9 cellular contexts compared by ENCODE assay signal in the genomic region with DNA sequence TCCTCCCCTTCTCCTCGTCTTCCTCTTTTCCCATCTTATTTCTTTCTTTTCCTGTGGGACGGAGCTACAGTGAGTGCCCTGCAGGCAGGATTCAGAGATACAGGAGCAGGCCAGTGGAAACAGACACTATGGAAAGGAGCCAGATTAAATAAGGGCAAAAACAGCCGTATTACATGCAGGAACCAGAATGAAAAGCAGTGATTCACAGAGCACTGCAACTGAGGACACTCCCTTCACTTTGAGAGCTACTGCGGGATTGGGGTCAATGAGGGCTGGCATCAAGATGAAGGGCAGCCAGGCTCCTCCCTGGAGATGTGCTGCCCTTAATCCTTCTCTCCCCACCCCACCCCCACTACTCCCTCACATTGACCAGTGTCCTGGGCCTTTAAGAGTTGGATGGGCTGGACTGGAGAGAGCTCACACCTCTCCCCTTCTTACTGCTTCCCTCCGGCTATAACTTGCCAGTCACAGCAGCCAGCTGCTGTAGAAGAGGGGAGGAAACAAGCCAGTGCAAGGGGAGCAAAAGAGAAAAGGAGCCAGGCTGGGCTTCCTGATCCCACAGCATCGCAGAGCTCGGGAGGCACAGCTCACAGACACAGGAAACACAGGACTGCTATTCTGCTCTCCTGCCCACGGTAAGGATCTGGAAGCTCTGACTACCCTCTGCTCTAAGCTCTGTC. TPM values are rescaled to one million over a fixed set of nuclear protein-coding genes. Genes with fewer than 3 reads are reported as not detected.
A peak's percentile ranks its signal among the peaks of the same experiment; 100 is the strongest.
DNase-seq lines count a peak whose midpoint lies in the region; ATAC-seq and TF ChIP-seq lines count a peak whose summit lies in the region.
"Had no signal": no experiment of that assay in that cellular context is flagged by ENCODE, and none has a peak within 500 bp of the region (broad histone marks: within the 10 kb centered on the region; RNA-seq: fewer than 3 reads in every experiment).

A gene (plus strand): TSS at position 464 of the 680 bp plus-strand sequence. CDS start 7,841 bp downstream, outside the sequence.

- no peak within 1 kb of the TSS for H3K9ac ChIP-seq in Karpas-422 (ENCODE audit: low read length)
- H3K9ac ChIP-seq in MM.1S (ENCODE audit: low read length) = no peak within 1 kb of the TSS

- H2AFZ ChIP-seq in Karpas-422 (ENCODE audit: low read length) (no peak within 1 kb of the TSS), MM.1S (ENCODE audit: low read length) (no peak within 1 kb of the TSS)

- H3K4me3 ChIP-seq in Karpas-422 (ENCODE audit: low read length) = no peak within 1 kb of the TSS
- H3K4me3 ChIP-seq in breast epithelium = peak within 1 kb of the TSS; percentile 0 to 53 (median 8)
- H3K4me3 ChIP-seq in thoracic aorta = peak within 1 kb of the TSS; percentile 57
- H3K4me3 ChIP-seq in MM.1S (ENCODE audit: low read length) = no peak within 1 kb of the TSS
- H3K4me3 ChIP-seq: HAP-1 had no signal

- H3F3A ChIP-seq in MM.1S (ENCODE audit: insufficient read depth, low read length) = no peaks in the 10 kb centered on the region

- no peak for TF ChIP-seq CTCF in breast epithelium (IDR thresholded peaks at IDR 0.05)
- TF ChIP-seq CTCF in thoracic aorta (IDR thresholded peaks at IDR 0.05) = no peak
- no peak for TF ChIP-seq CTCF in MM.1S (IDR thresholded peaks at IDR 0.05; ENCODE audit: low read length)

- no peak within 1 kb of the TSS for H3K27ac ChIP-seq in Karpas-422 (ENCODE audit: low read length)
- H3K27ac ChIP-seq in breast epithelium = peak within 1 kb of the TSS in 1 of 2 donors; percentile 63
- peak within 1 kb of the TSS; percentile 29 to 49 for H3K27ac ChIP-seq in thoracic aorta
- no peak within 1 kb of the TSS for H3K27ac ChIP-seq in MM.1S (ENCODE audit: low read length)

- no peak for TF ChIP-seq POLR2A in breast epithelium (IDR thresholded peaks at IDR 0.05)

- H3K79me2 ChIP-seq in Karpas-422 (ENCODE audit: low read length) = no peaks in the 10 kb centered on the region
- H3K79me2 ChIP-seq in MM.1S (ENCODE audit: low read length) = no peaks in the 10 kb centered on the region

- H3K9me2 ChIP-seq in Karpas-422 (replicated peaks; ENCODE audit: insufficient read depth, low read length) (no peaks in the 10 kb centered on the region), MM.1S (replicated peaks; ENCODE audit: insufficient read depth, low read length) (no peaks in the 10 kb centered on the region)

- H3K4me1 ChIP-seq in Karpas-422 (ENCODE audit: low read length) (no peaks in the 10 kb centered on the region), breast epithelium (no peaks in the 10 kb centered on the region), thoracic aorta (ENCODE audit: control insufficient read depth in 1 of 2, low read depth in 2 of 2) (peaks cover 3 to 18% of the 10 kb centered on the region in 2 donors), MM.1S (ENCODE audit: low read length) (no peaks in the 10 kb centered on the region)
- H3K4me1 ChIP-seq: HAP-1 had no signal

- H3K9me3 ChIP-seq in Karpas-422 (ENCODE audit: low read length) = no peaks in the 10 kb centered on the region
- no peaks in the 10 kb centered on the region for H3K9me3 ChIP-seq in breast epithelium
- H3K9me3 ChIP-seq in thoracic aorta = no peaks in the 10 kb centered on the region
- no peaks in the 10 kb centered on the region for H3K9me3 ChIP-seq in MM.1S (replicated peaks; ENCODE audit: insufficient read depth, low read length)
- H3K9me3 ChIP-seq: HAP-1 had no signal

- intact Hi-C loops in breast epithelium (cut with DNase I; ENCODE audit: low total_unique reads) = no loop called here

- ATAC-seq in thoracic aorta (ENCODE audit: insufficient number of reproducible peaks, low FRiP score, low read depth) (peak; percentile 53), GM18907 (IDR thresholded peaks at IDR 0.05; ENCODE audit: unreplicated experiment) (no peak), HG02884 (IDR thresholded peaks at IDR 0.05; ENCODE audit: unreplicated experiment) (no peak), HG03521 (IDR thresholded peaks at IDR 0.05; ENCODE audit: unreplicated experiment) (no peak)

- no peaks in the 10 kb centered on the region for H3K36me3 ChIP-seq in Karpas-422 (ENCODE audit: insufficient read depth, low read length)
- no peaks in the 10 kb centered on the region for H3K36me3 ChIP-seq in breast epithelium
- no peaks in the 10 kb centered on the region for H3K36me3 ChIP-seq in thoracic aorta
- H3K36me3 ChIP-seq in MM.1S (replicated peaks; ENCODE audit: insufficient read depth, low read length) = no peaks in the 10 kb centered on the region
- H3K36me3 ChIP-seq: HAP-1 had no signal

- H3K27me3 ChIP-seq in Karpas-422 (ENCODE audit: low read length) = no peaks in the 10 kb centered on the region; the same call in 1 of the 2 replicates
- H3K27me3 ChIP-seq in breast epithelium = no peaks in the 10 kb centered on the region
- no peaks in the 10 kb centered on the region for H3K27me3 ChIP-seq in thoracic aorta (replicated peaks; ENCODE audit: insufficient read depth)
- H3K27me3 ChIP-seq in MM.1S (replicated peaks; ENCODE audit: insufficient read depth, low read length) = no peaks in the 10 kb centered on the region

- H3K4me2 ChIP-seq in Karpas-422 (ENCODE audit: low read depth, low read length, poor library complexity, severe bottlenecking) (no peak within 1 kb of the TSS), MM.1S (ENCODE audit: low read depth, low read length) (no peak within 1 kb of the TSS)

- H4K20me1 ChIP-seq in Karpas-422 (ENCODE audit: insufficient read depth, low read depth, low read length) (no peaks in the 10 kb centered on the region), MM.1S (ENCODE audit: insufficient read depth, low read length) (no peaks in the 10 kb centered on the region)

- DNase-seq in Karpas-422 = peak; percentile 38
- no peak for DNase-seq in breast epithelium (ENCODE audit: low spot score in 2 of 2)
- peak; percentile 62 for DNase-seq in kidney tubule cell (ENCODE audit: low spot score)
- DNase-seq in thoracic aorta (ENCODE audit: low spot score) = peak; percentile 10
- DNase-seq in MM.1S = no peak

RNA-seq across cellular contexts. Expression of the gene that starts here (rescaled TPM):
- total RNA-seq in Karpas-422 (2014; rRNA removed; shearing (Covaris generic); ENCODE audit: low replicate concordance) = 0.43 TPM in 1 of 2 replicates, not detected in the other
- total RNA-seq in breast epithelium (1 to 10 TPM; 1.8 to 8.0 (median 2.6) TPM), thoracic aorta (1 to 10 TPM; 1.6 to 8.3 TPM)

Comparison
In these comparisons a context has a peak if more than half of its experiments do, and no peak if none do; other contexts are left out.
1. Peak in DNase-seq in Karpas-422; RNA of the gene not detected or under 1 TPM.
2. DNase-seq: peak in kidney tubule cell (single experiment) and thoracic aorta (single experiment); none in breast epithelium (0 of 2) and MM.1S (single experiment).
3. H3K27ac ChIP-seq: peak in thoracic aorta (2 of 2); none in Karpas-422 (single experiment) and MM.1S (single experiment).
4. H3K4me3 ChIP-seq: peak in breast epithelium (3 of 3) and thoracic aorta (single experiment); none in Karpas-422 (single experiment) and MM.1S (single experiment).